Comparison of ENCODE assay signal across 8 cellular contexts in genomic region chr16:70438983-70439862, GRCh38. TPM values are rescaled to one million over a fixed set of nuclear protein-coding genes. Genes with fewer than 3 reads are reported as not detected.
DNase-seq lines count a peak whose midpoint lies in the region; ATAC-seq and TF ChIP-seq lines count a peak whose summit lies in the region.

Gene ST3GAL2 (minus strand): TSS chr16:70439100. CDS start chr16:70398530, 40,570 bp downstream.

- H4K20me1 ChIP-seq in OCI-LY7 (ENCODE audit: insufficient read depth, low read length) = no peaks in the 10 kb centered on the region

- H3K9me3 ChIP-seq in OCI-LY7 (ENCODE audit: low read length) (no peaks in the 10 kb centered on the region), mucosa of descending colon (no peaks in the 10 kb centered on the region)

- ATAC-seq in GM21360 (IDR thresholded peaks at IDR 0.05; ENCODE audit: unreplicated experiment) (peak; percentile 84), mucosa of descending colon (peak; percentile 97)

- peak within 1 kb of the TSS; percentile 93; the same call in 1 of the 2 replicates for H2AFZ ChIP-seq in OCI-LY7 (ENCODE audit: low read length)

- H3K4me3 ChIP-seq in OCI-LY7 (ENCODE audit: low read depth, low read length, poor library complexity, severe bottlenecking) (peak within 1 kb of the TSS; percentile 97), mucosa of descending colon (peak within 1 kb of the TSS; percentile 51)

- H3K27ac ChIP-seq in OCI-LY7 (ENCODE audit: low read depth, low read length, poor library complexity, severe bottlenecking) = peak within 1 kb of the TSS; percentile 68

- DNase-seq in COR-L47 (lab: John Stamatoyannopoulos, UW) = peak; percentile 90
- peak in 74 of 76 experiments; percentile 49 to 94 (median 87) for DNase-seq in HUDEP-2 (lab: John Stamatoyannopoulos, UW; ENCODE audit: unreplicated experiment in 76 of 76)
- peak; percentile 96 for DNase-seq in OCI-LY7 (ENCODE audit: low spot score)
- peak; percentile 90 for DNase-seq in activated T-cell treated with anti-CD3 and anti-CD28 coated beads for 1 hour (ENCODE audit: low read depth)
- DNase-seq in epidermal melanocyte (ENCODE audit: insufficient read length, low spot score) = peak; percentile 96
- peak; percentile 93 to 96 (median 94) for DNase-seq in mucosa of descending colon
- DNase-seq in stimulated activated CD8-positive, alpha-beta memory T cell treated with anti-CD3 and anti-CD28 coated beads, Interleukin-4, amount 100 ng/mL, for 1 hour (ENCODE audit: low read depth in 2 of 2, low spot score in 1 of 2) = peak; percentile 79 to 91

- BruUV-seq in OCI-LY7 (replicated peaks; lab: Mats Ljungman, UMichigan) = TSS peak; percentile 51

- peak within 1 kb of the TSS; percentile 99 for H3K4me2 ChIP-seq in OCI-LY7 (ENCODE audit: low read length)

- H3K4me1 ChIP-seq in OCI-LY7 (ENCODE audit: insufficient read depth, low read length, poor library complexity, severe bottlenecking) (peaks cover 31% of the 10 kb centered on the region), mucosa of descending colon (ENCODE audit: low read depth) (peaks cover 8% of the 10 kb centered on the region)

- H3K36me3 ChIP-seq in OCI-LY7 (ENCODE audit: insufficient read depth, low read length) (peaks cover 10% of the 10 kb centered on the region), mucosa of descending colon (ENCODE audit: low read depth) (no peaks in the 10 kb centered on the region)

- H3K9me2 ChIP-seq in OCI-LY7 (ENCODE audit: insufficient read depth, low read length) = no peaks in the 10 kb centered on the region

- CTCF ChIA-PET in OCI-LY7 (lab: Charles Lee; ENCODE audit: unreplicated experiment) = interaction anchor here (1.2 to 1.6 kb wide), 3 partner anchors 14 to 26 kb away, joined by 4 to 11 read pairs (median 6); partner anchors contain the start of gene FCSK

- POLR2A ChIA-PET in OCI-LY7 (lab: Charles Lee) = interaction anchor here (0.6 to 2.1 kb wide), 11 partner anchors 9 to 86 kb away, joined by 3 to 19 read pairs (median 5); partner anchors contain the start of genes COG4 and FCSK

- H3K79me2 ChIP-seq in OCI-LY7 (ENCODE audit: insufficient read depth, low read depth, low read length) = peaks cover 43% of the 10 kb centered on the region

- intact Hi-C loops in OCI-LY7 (cut with micrococcal nuclease; ENCODE audit: unreplicated experiment) (loop anchor here (2.0 kb wide), 2 partner anchors 16 to 150 kb away; partner anchors contain the start of genes AARS1 and FCSK), mucosa of descending colon (cut with DNase I, micrococcal nuclease) (no loop called here)

- TF ChIP-seq CTCF in OCI-LY7 (conservative IDR thresholded peaks at IDR 0.05; ENCODE audit: low read length) (no peak), mucosa of descending colon (IDR thresholded peaks at IDR 0.05) (no peak)

RNA-seq across cellular contexts. Expression of gene ST3GAL2, which starts in this region (rescaled TPM):
- 42.6 and 44.6 TPM in 2 replicates for total RNA-seq in OCI-LY7 (2014; rRNA removed; shearing (Covaris generic))
- 48.5 and 61.0 TPM in 2 replicates for total RNA-seq in OCI-LY7 (2022)
- 10 to 100 TPM in 1 of 3 donors, 1 to 10 TPM in 2; 4.2 to 22.4 (median 9.5) TPM for total RNA-seq in mucosa of descending colon

Comparison
In these comparisons a context has a peak if more than half of its experiments do, and no peak if none do; other contexts are left out.
1. Peak in every context shown above with its lines: DNase-seq, ATAC-seq, H3K4me3 ChIP-seq and H3K27ac ChIP-seq.